8 cellular contexts compared by ENCODE assay signal in genomic region chr10:132248455-132249231, GRCh38. TPM values are rescaled to one million over a fixed set of nuclear protein-coding genes. Genes with fewer than 3 reads are reported as not detected.
A peak's percentile ranks its signal among the peaks of the same experiment; 100 is the strongest.
DNase-seq lines count a peak whose midpoint lies in the region; ATAC-seq lines count a peak whose summit lies in the region.

No MANE protein-coding gene starts in this region.

- CTCF ChIA-PET in CD4-positive, alpha-beta memory T cell (lab: Charles Lee; ENCODE audit: partially characterized antibody): no interaction called here

- no peaks in the 10 kb centered on the region for H3K9me3 Mint-ChIP-seq in CD4-positive, alpha-beta memory T cell

- H3K27ac Mint-ChIP-seq in CD4-positive, alpha-beta memory T cell: no peak overlapping the region

- H3K27me3 ChIP-seq in CD4-positive, alpha-beta memory T cell (ENCODE audit: insufficient read depth, low read length): no peaks in the 10 kb centered on the region
- no peaks in the 10 kb centered on the region for H3K27me3 ChIP-seq in neuron (ENCODE audit: insufficient read depth, low read length)

- intact Hi-C loops in CD4-positive, alpha-beta memory T cell (cut with micrococcal nuclease): loop anchor here (2.0 kb wide), 1 partner anchor 58 kb away; the partner anchor contains the start of gene STK32C

- no peaks in the 10 kb centered on the region for H3K36me3 Mint-ChIP-seq in CD4-positive, alpha-beta memory T cell

- ATAC-seq in HG03045 (IDR thresholded peaks at IDR 0.05; ENCODE audit: unreplicated experiment): no peak
- ATAC-seq in HG03354 (IDR thresholded peaks at IDR 0.05; ENCODE audit: poor library complexity, severe bottlenecking, unreplicated experiment): no peak
- ATAC-seq in HG02885 (IDR thresholded peaks at IDR 0.05; ENCODE audit: poor library complexity, unreplicated experiment): no peak

- H3K4me3 Mint-ChIP-seq in CD4-positive, alpha-beta memory T cell: peak overlapping the region in 3 of 8 donors; percentile 13 to 70 (median 51)

- DNase-seq in CD4-positive, alpha-beta memory T cell: peak; percentile 32 to 69 (median 65)
- DNase-seq in Jurkat, Clone E6-1 (ENCODE audit: low read depth, low spot score): peak; percentile 41
- peak; percentile 61 for DNase-seq in activated CD4-positive, alpha-beta T cell treated with anti-CD3 and anti-CD28 coated beads for 1 hour
- peak; percentile 49 for DNase-seq in effector CD4-positive, alpha-beta T cell

- no peaks in the 10 kb centered on the region for H3K9me3 ChIP-seq in CD4-positive, alpha-beta memory T cell (ENCODE audit: control insufficient read depth in 1 of 2, low read length in 2 of 2)
- H3K9me3 ChIP-seq in neuron (ENCODE audit: low read length): no peaks in the 10 kb centered on the region

- H2AFZ ChIP-seq in neuron (ENCODE audit: low read depth, low read length): no peak overlapping the region

- H3K27me3 Mint-ChIP-seq in CD4-positive, alpha-beta memory T cell: no peaks in the 10 kb centered on the region

- POLR2A ChIA-PET in CD4-positive, alpha-beta memory T cell (lab: Charles Lee; ENCODE audit: partially characterized antibody): no interaction called here

- H3K36me3 ChIP-seq in CD4-positive, alpha-beta memory T cell (ENCODE audit: insufficient read depth, low read length): no peaks in the 10 kb centered on the region
- H3K36me3 ChIP-seq in neuron (ENCODE audit: insufficient read depth, low read length): no peaks in the 10 kb centered on the region

- no peaks in the 10 kb centered on the region for H3K4me1 ChIP-seq in CD4-positive, alpha-beta memory T cell (ENCODE audit: insufficient read depth, low read length)
- H3K4me1 ChIP-seq in neuron (ENCODE audit: insufficient read depth, low read length): peaks cover 5% of the 10 kb centered on the region

- no peak overlapping the region for H3K4me3 ChIP-seq in CD4-positive, alpha-beta memory T cell (ENCODE audit: low read length in 2 of 2)
- H3K4me3 ChIP-seq in Jurkat, Clone E6-1 (ENCODE audit: low read length): peak overlapping the region; percentile 49
- peak overlapping the region; percentile 45 for H3K4me3 ChIP-seq in neuron (ENCODE audit: low read length)

- no peaks in the 10 kb centered on the region for H3K4me1 Mint-ChIP-seq in CD4-positive, alpha-beta memory T cell

- H3K27ac ChIP-seq in CD4-positive, alpha-beta memory T cell (ENCODE audit: low read depth, low read length): no peak overlapping the region

RNA-seq across cellular contexts. Expression of gene STK32C, which starts 59.1 kb away (rescaled TPM):
- 10 to 100 TPM; 12.8 to 14.7 TPM for total RNA-seq in CD4-positive, alpha-beta memory T cell
- 1 to 10 TPM; 7.5 to 8.5 TPM for polyA plus RNA-seq in CD4-positive, alpha-beta memory T cell
- 19.2 TPM for polyA plus RNA-seq in Jurkat, Clone E6-1 (2012; ENCODE audit: insufficient read depth, insufficient read length)

Comparison
In these comparisons a context has a peak if more than half of its experiments do, and no peak if none do; other contexts are left out.
1. H3K4me3 ChIP-seq: peak in Jurkat, Clone E6-1 (single experiment) and neuron (single experiment); none in CD4-positive, alpha-beta memory T cell (0 of 2).
2. Peak in every context shown above with its lines, with median percentiles within 50 percentile points of each other: DNase-seq.